In genomic region chr19:680287-681028, GRCh38 we compare ENCODE assay signal across 8 cellular contexts. TPM values are rescaled to one million over a fixed set of nuclear protein-coding genes. Genes with fewer than 3 reads are reported as not detected.
DNase-seq lines count a peak whose midpoint lies in the region; ATAC-seq and TF ChIP-seq lines count a peak whose summit lies in the region.

No MANE protein-coding gene starts in this region.

- DNase-seq in DMS53 treated with DMSO at 0.1 percent for 48 hours (lab: John Stamatoyannopoulos, UW; ENCODE audit: unreplicated experiment) (peak; percentile 65), OCI-M1 (lab: John Stamatoyannopoulos, UW) (peak; percentile 97), myocyte (ENCODE audit: low read depth) (peak; percentile 94)
- DNase-seq in activated T-cell treated with anti-CD3 and anti-CD28 coated beads, Interleukin-2, amount 50 U/mL, for 1 hour, result peak; percentile 99
- peak; percentile 99 to 100 for DNase-seq in stimulated activated CD8-positive, alpha-beta memory T cell treated with anti-CD3 and anti-CD28 coated beads, Interleukin-7, amount 100 ng/mL, for 4 hours (ENCODE audit: low read depth in 2 of 2)

- TF ChIP-seq EP300 in Ishikawa (IDR thresholded peaks at IDR 0.05; ENCODE audit: borderline replicate concordance), result no peak

- TF ChIP-seq RAD21 in Ishikawa (IDR thresholded peaks at IDR 0.05; ENCODE audit: low read depth), result peak; percentile 15; the same call in 1 of the 2 replicates

- ATAC-seq in GM21619 (IDR thresholded peaks at IDR 0.05; ENCODE audit: unreplicated experiment) (peak; percentile 67), esophagus mucosa (peak; percentile 93)

TF ChIP-seq in Ishikawa, 13 proteins besides CTCF, POLR2A, EP300 and RAD21:
- TF ChIP-seq EGR1 (IDR thresholded peaks at IDR 0.05) (0 out of 2 replicates have a peak, but pooled peaks have one; percentile 9), NFIC (IDR thresholded peaks at IDR 0.05) (no peak), TCF12 (IDR thresholded peaks at IDR 0.05; ENCODE audit: low read depth) (no peak; the same call in 1 of the 2 replicates), FOXM1 (IDR thresholded peaks at IDR 0.05; ENCODE audit: borderline replicate concordance, low read depth) (no peak), YY1 (IDR thresholded peaks at IDR 0.05; ENCODE audit: low read depth) (no peak), CEBPB (IDR thresholded peaks at IDR 0.05) (no peak), USF1 (IDR thresholded peaks at IDR 0.05) (peak; percentile 89), CREB1 (IDR thresholded peaks at IDR 0.05; ENCODE audit: low read depth) (peak; percentile 57; the same call in 1 of the 2 replicates), REST (IDR thresholded peaks at IDR 0.05; ENCODE audit: low read depth) (no peak), TAF1 (IDR thresholded peaks at IDR 0.05; ENCODE audit: low read depth) (peak; percentile 30; the same call in 1 of the 2 replicates), TEAD4 (IDR thresholded peaks at IDR 0.05) (no peak), ZBTB7A (IDR thresholded peaks at IDR 0.05; ENCODE audit: low read depth) (no peak; the same call in 1 of the 2 replicates)
- TF ChIP-seq, protein P1, sequence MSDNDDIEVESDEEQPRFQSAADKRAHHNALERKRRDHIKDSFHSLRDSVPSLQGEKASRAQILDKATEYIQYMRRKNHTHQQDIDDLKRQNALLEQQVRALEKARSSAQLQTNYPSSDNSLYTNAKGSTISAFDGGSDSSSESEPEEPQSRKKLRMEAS (IDR thresholded peaks at IDR 0.05), result no peak

RNA-seq across cellular contexts. Expression of gene FSTL3, which starts 4.3 kb away (rescaled TPM):
- total RNA-seq in esophagus mucosa, result 3.3 TPM
- 157 and 175 TPM in 2 replicates for total RNA-seq in myocyte
- polyA plus RNA-seq in myocyte (2012), result 372 TPM

RNA-seq across cellular contexts. Expression of gene PRSS57, which starts 14.8 kb away (rescaled TPM):
- total RNA-seq in esophagus mucosa (not detected), myocyte (not detected in 2 replicates)
- polyA plus RNA-seq in myocyte (2012), result not detected

RNA-seq across cellular contexts. Expression of gene RNF126, which starts 17.4 kb away (rescaled TPM):
- 53.0 TPM for total RNA-seq in esophagus mucosa
- 86.4 and 94.6 TPM in 2 replicates for total RNA-seq in myocyte
- polyA plus RNA-seq in myocyte (2012), result 77.1 TPM

RNA-seq across cellular contexts. Expression of gene PALM, which starts 28.3 kb away (rescaled TPM):
- total RNA-seq in esophagus mucosa (2.0 TPM), myocyte (4.8 and 7.8 TPM in 2 replicates)
- 90.6 TPM for polyA plus RNA-seq in myocyte (2012)

RNA-seq across cellular contexts. Expression of gene FGF22, which starts 40.8 kb away (rescaled TPM):
- total RNA-seq in esophagus mucosa (0.12 TPM), myocyte (0.16 and 0.21 TPM in 2 replicates)
- polyA plus RNA-seq in myocyte (2012), result 0.61 TPM

Comparison
In these comparisons a context has a peak if more than half of its experiments do, and no peak if none do; other contexts are left out.
1. Peak in every context shown above with its lines: DNase-seq and ATAC-seq.
2. RNA of gene FSTL3, which starts 4.3 kb away (total RNA-seq): 157 to 175 TPM in myocyte; 3.3 TPM in esophagus mucosa (single experiment); every median in the first group is over 10 times any median in the second.